Comparison of ENCODE assay signal across 1 cellular context in genomic region chrX:134999469-134999868, GRCh38.
TF ChIP-seq lines count a peak whose summit lies in the region.

No MANE protein-coding gene starts in this region.

TF ChIP-seq in HCT116, 20 proteins besides CTCF, POLR2A, EP300 and RAD21 (continued from another document):
- TF ChIP-seq REST (IDR thresholded peaks at IDR 0.05; ENCODE audit: low read depth) (no peak), ELF1 (IDR thresholded peaks at IDR 0.05; ENCODE audit: borderline replicate concordance, low read depth) (no peak), FOSL1 (IDR thresholded peaks at IDR 0.05; ENCODE audit: low read depth) (no peak), EZH2 (IDR thresholded peaks at IDR 0.05) (no peak), EGR1 (IDR thresholded peaks at IDR 0.05; ENCODE audit: low read depth) (no peak), SRF (IDR thresholded peaks at IDR 0.05; ENCODE audit: low read depth) (peak; percentile 86), EZH2phosphoT487 (IDR thresholded peaks at IDR 0.05; ENCODE audit: borderline replicate concordance) (no peak), CEBPB (IDR thresholded peaks at IDR 0.05; ENCODE audit: low read depth) (peak; percentile 78; the same call in 1 of the 2 replicates), CBX3 (IDR thresholded peaks at IDR 0.05; ENCODE audit: low read depth) (peak; percentile 37; the same call in 1 of the 2 replicates), ZNF274 (IDR thresholded peaks at IDR 0.05; ENCODE audit: low read depth, low read length) (no peak), JUND (IDR thresholded peaks at IDR 0.05) (no peak), ZFX (IDR thresholded peaks at IDR 0.05) (no peak), ATF3 (IDR thresholded peaks at IDR 0.05) (no peak)
